ENCODE assay signal across 8 cellular contexts in the genomic region with DNA sequence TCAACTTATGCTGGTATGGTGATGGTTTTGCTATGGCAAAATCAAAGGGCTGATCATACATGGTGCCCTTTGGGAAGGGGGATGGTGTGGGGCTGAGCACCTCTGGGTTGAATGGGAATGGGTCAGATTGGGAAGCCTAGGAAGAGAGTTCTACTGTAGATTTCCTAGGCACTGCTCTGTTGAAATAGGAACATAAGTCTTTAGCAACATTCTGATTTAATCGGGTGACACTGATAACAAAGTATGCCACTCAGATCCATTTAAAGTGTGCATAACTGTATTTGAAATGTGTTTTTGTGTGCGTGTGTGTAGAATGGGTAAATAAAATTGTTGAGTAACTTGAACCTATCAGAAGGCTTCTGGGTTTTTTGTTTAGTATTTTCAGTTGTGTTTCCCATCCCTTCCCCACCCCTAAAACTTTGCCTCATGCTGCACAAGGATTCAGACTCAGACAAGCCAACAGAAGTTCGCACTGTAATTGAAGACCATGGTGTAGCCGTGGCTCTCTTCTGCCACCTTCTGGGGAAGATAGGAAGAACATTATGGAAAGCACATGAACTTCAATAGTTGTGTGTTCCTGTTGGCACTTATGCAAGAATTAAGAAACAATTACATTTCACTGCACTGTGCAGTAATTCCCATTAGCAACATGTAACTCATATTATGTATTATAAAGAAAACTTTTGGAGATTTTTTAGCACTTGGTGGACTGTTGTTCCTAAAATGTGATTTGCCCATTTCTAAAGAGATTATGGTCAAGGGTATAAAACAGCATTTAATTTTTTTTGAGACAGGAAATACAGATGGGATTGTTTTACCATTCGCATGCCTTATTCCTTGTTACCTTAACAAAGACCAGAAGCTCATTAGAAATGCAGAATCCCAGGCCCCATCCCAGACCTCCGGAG.
DNase-seq lines count a peak whose midpoint lies in the region; ATAC-seq lines count a peak whose summit lies in the region.

No MANE protein-coding gene starts in this region.

- no peaks in the 10 kb centered on the region for H3K36me3 Mint-ChIP-seq in central memory CD8-positive, alpha-beta T cell (ENCODE audit: insufficient read depth)

- peak; percentile 70 for ATAC-seq in HG02759 (IDR thresholded peaks at IDR 0.05; ENCODE audit: unreplicated experiment)
- peak; percentile 60 for ATAC-seq in central memory CD8-positive, alpha-beta T cell (replicated peaks; ENCODE audit: extremely low read depth, poor library complexity, severe bottlenecking)
- ATAC-seq in HG03469 (IDR thresholded peaks at IDR 0.05; ENCODE audit: unreplicated experiment), result no peak

- H3K9me3 Mint-ChIP-seq in central memory CD8-positive, alpha-beta T cell, result no peaks in the 10 kb centered on the region

- H3K4me1 Mint-ChIP-seq in central memory CD8-positive, alpha-beta T cell, result no peaks in the 10 kb centered on the region

- no peak overlapping the region for H3K27ac Mint-ChIP-seq in central memory CD8-positive, alpha-beta T cell (ENCODE audit: low read depth)

- H3K4me3 Mint-ChIP-seq in central memory CD8-positive, alpha-beta T cell, result no peak overlapping the region

- H3K27me3 Mint-ChIP-seq in central memory CD8-positive, alpha-beta T cell, result peaks cover 18% of the 10 kb centered on the region

- DNase-seq in DMS53 treated with DMSO at 0.1 percent for 48 hours (lab: John Stamatoyannopoulos, UW; ENCODE audit: unreplicated experiment) (peak; percentile 82), NCI-H345 treated with DMSO at 0.1 percent for 48 hours (lab: John Stamatoyannopoulos, UW; ENCODE audit: unreplicated experiment) (peak; percentile 43), kidney tubule cell (ENCODE audit: low spot score) (peak; percentile 78)
- DNase-seq in activated CD4-positive, CD25-positive, alpha-beta regulatory T cell treated with anti-CD3 and anti-CD28 coated beads, Interleukin-2, amount 50 U/mL, for 72 hours, result peak; percentile 52
- DNase-seq in central memory CD8-positive, alpha-beta T cell (ENCODE audit: low spot score in 2 of 2), result peak; percentile 45 to 64
- peak; percentile 70 for DNase-seq in stimulated activated CD4-positive, alpha-beta T cell treated with anti-CD3 and anti-CD28 coated beads, Interleukin-4, amount 100 ng/mL, for 24 hours
